9 cellular contexts compared by ENCODE assay signal in genomic region chr21:21921410-21922232, GRCh38.
DNase-seq lines count a peak whose midpoint lies in the region; ATAC-seq and TF ChIP-seq lines count a peak whose summit lies in the region.
"Had no signal": no experiment of that assay in that cellular context is flagged by ENCODE, and none has a peak within 500 bp of the region (broad histone marks: within the 10 kb centered on the region; RNA-seq: fewer than 3 reads in every experiment).

No MANE protein-coding gene starts in this region.

- peak; percentile 67 for ATAC-seq in WTC11
- ATAC-seq in right cardiac atrium: no peak

- intact Hi-C loops in right cardiac atrium (cut with DNase I): no loop called here

- no peaks in the 10 kb centered on the region for H3K27me3 ChIP-seq in right cardiac atrium (ENCODE audit: control insufficient read depth, insufficient read depth)

- H3K27ac Mint-ChIP-seq in WTC11: no peak overlapping the region
- H3K27ac Mint-ChIP-seq: activated naive CD4-positive, alpha-beta T cell treated with anti-CD3 and anti-CD28 coated beads for 36 hours had no signal

- TF ChIP-seq EP300 in Ishikawa (IDR thresholded peaks at IDR 0.05; ENCODE audit: borderline replicate concordance): no peak

- no peaks in the 10 kb centered on the region for H3K27me3 Mint-ChIP-seq in WTC11 (ENCODE audit: low read depth)

- no peaks in the 10 kb centered on the region for H3K36me3 Mint-ChIP-seq in WTC11

- POLR2A ChIA-PET in WTC11 (lab: Charles Lee): no interaction called here

- H3K4me3 Mint-ChIP-seq in WTC11: no peak overlapping the region
- H3K4me3 Mint-ChIP-seq: activated naive CD4-positive, alpha-beta T cell treated with anti-CD3 and anti-CD28 coated beads for 36 hours had no signal

- H3K9me3 Mint-ChIP-seq in WTC11: peaks cover 10% of the 10 kb centered on the region

- peak; percentile 67 for TF ChIP-seq RAD21 in Ishikawa (IDR thresholded peaks at IDR 0.05; ENCODE audit: low read depth)

- peak; percentile 63 for TF ChIP-seq CTCF in WTC11 (IDR thresholded peaks at IDR 0.05)

- CTCF ChIA-PET in WTC11 (lab: Charles Lee): interaction anchor here (0.6 to 1.6 kb wide), 16 partner anchors 9 to 922 kb away, joined by 3 to 7 read pairs (median 4); no protein-coding TSS in a partner anchor

- no peak overlapping the region for H3K4me3 ChIP-seq in right cardiac atrium (ENCODE audit: low read length)

- DNase-seq in DMS153 treated with DMSO at 0.1 percent for 48 hours (lab: John Stamatoyannopoulos, UW; ENCODE audit: unreplicated experiment) (peak; percentile 11), WTC11 (ENCODE audit: low spot score) (no peak), medulla oblongata (ENCODE audit: extremely low spot score) (peak; percentile 19), SKM-1 treated with dmso at 0.1 percent for 144 hours (lab: John Stamatoyannopoulos, UW; ENCODE audit: unreplicated experiment) (no peak), mesenteric fat pad (ENCODE audit: low spot score) (no peak), right cardiac atrium (no peak)
- no peak for DNase-seq in activated naive CD4-positive, alpha-beta T cell treated with anti-CD3 and anti-CD28 coated beads, Interleukin-2, amount 50 U/mL, for 16 hours
- DNase-seq: activated naive CD4-positive, alpha-beta T cell treated with anti-CD3 and anti-CD28 coated beads for 36 hours had no signal

- no peaks in the 10 kb centered on the region for H3K9me3 ChIP-seq in right cardiac atrium (ENCODE audit: control insufficient read depth, low read length)

- H3K4me1 Mint-ChIP-seq in WTC11: 0 out of 2 replicates have a peak, but pooled peaks cover 8% of the 10 kb centered on the region

- H3K4me1 ChIP-seq in right cardiac atrium (ENCODE audit: control insufficient read depth, insufficient read depth, low read length): no peaks in the 10 kb centered on the region

- 48% methylated on average over 6 of the region's 6 CpGs for WGBS in right cardiac atrium

- no peak overlapping the region for H3K27ac ChIP-seq in right cardiac atrium (ENCODE audit: low read length)

TF ChIP-seq in Ishikawa, 13 proteins besides CTCF, POLR2A, EP300 and RAD21:
- TF ChIP-seq NFIC (IDR thresholded peaks at IDR 0.05) (no peak), TCF12 (IDR thresholded peaks at IDR 0.05; ENCODE audit: low read depth) (no peak), FOXM1 (IDR thresholded peaks at IDR 0.05; ENCODE audit: borderline replicate concordance, low read depth) (no peak), CREB1 (IDR thresholded peaks at IDR 0.05; ENCODE audit: low read depth) (no peak), YY1 (IDR thresholded peaks at IDR 0.05; ENCODE audit: low read depth) (no peak), EGR1 (IDR thresholded peaks at IDR 0.05) (no peak), TEAD4 (IDR thresholded peaks at IDR 0.05) (no peak), USF1 (IDR thresholded peaks at IDR 0.05) (no peak), REST (IDR thresholded peaks at IDR 0.05; ENCODE audit: low read depth) (no peak), MAX (IDR thresholded peaks at IDR 0.05) (no peak), CEBPB (IDR thresholded peaks at IDR 0.05) (no peak), TAF1 (IDR thresholded peaks at IDR 0.05; ENCODE audit: low read depth) (no peak), ZBTB7A (IDR thresholded peaks at IDR 0.05; ENCODE audit: low read depth) (no peak)

TF ChIP-seq in WTC11, 78 proteins besides CTCF, POLR2A, EP300 and RAD21:
- TF ChIP-seq NR3C1 (CRISPR knock-in tag; conservative IDR thresholded peaks at IDR 0.05; ENCODE audit: low read depth): no peak
- TF ChIP-seq ZNF396 (CRISPR knock-in tag; IDR thresholded peaks at IDR 0.05; ENCODE audit: borderline replicate concordance): no peak

Comparison
In these comparisons a context has a peak if more than half of its experiments do, and no peak if none do; other contexts are left out.
1. DNase-seq: peak in DMS153 treated with DMSO at 0.1 percent for 48 hours (single experiment) and medulla oblongata (single experiment); none in WTC11 (single experiment), activated naive CD4-positive, alpha-beta T cell treated with anti-CD3 and anti-CD28 coated beads, Interleukin-2, amount 50 U/mL, for 16 hours (single experiment), SKM-1 treated with dmso at 0.1 percent for 144 hours (single experiment), mesenteric fat pad (single experiment) and right cardiac atrium (0 of 3).